In the genomic region with DNA sequence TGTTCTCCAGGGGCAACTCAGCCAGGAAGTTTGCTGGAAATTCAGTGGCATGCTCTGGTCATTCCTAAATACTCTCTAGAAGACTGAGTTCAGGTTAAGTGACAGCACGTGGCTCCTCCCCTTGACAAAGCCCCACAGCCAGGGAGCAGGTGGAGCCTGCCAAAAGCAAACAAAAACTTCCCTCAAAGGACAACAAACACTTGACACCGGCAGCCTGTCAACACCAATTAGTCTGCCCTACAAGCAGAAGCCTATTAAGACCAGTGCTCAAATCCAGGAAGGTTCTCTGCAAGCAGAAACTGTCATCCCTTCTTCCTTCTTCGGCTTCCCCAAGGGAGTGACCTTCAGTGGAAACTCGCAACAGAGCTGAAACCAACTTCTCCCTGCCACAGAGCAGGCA, we compare ENCODE assay signal across 11 cellular contexts. TPM values are rescaled to one million over a fixed set of nuclear protein-coding genes. Genes with fewer than 3 reads are reported as not detected.
DNase-seq lines count a peak whose midpoint lies in the region; ATAC-seq and TF ChIP-seq lines count a peak whose summit lies in the region.
"Had no signal": no experiment of that assay in that cellular context is flagged by ENCODE, and none has a peak within 500 bp of the region (broad histone marks: within the 10 kb centered on the region; RNA-seq: fewer than 3 reads in every experiment).

No MANE protein-coding gene starts in this region.

- H3K27ac ChIP-seq in BLaER1 treated with 17β-estradiol and CSF1 and Interleukin-3, amounts not matched to agents 10 nM and 100 nM = no peak overlapping the region
- H3K27ac ChIP-seq in right atrium auricular region = peak overlapping the region; percentile 16 to 37
- H3K27ac ChIP-seq: RWPE1 had no signal

- DNase-seq in NCI-H1105 (lab: John Stamatoyannopoulos, UW) (peak; percentile 68), NCI-H774 (lab: John Stamatoyannopoulos, UW) (peak; percentile 88), right atrium auricular region (ENCODE audit: low spot score) (no peak)
- DNase-seq in NK-92 treated with Interleukin-12 subunit alpha and Interleukin-12 subunit beta, amount 100 ng/mL, for 24 hours (lab: John Stamatoyannopoulos, UW) = no peak
- DNase-seq in activated CD4-positive, CD25-positive, alpha-beta regulatory T cell treated with anti-CD3 and anti-CD28 coated beads, Interleukin-2, amount 50 U/mL, for 72 hours = no peak
- no peak for DNase-seq in stimulated activated naive CD8-positive, alpha-beta T cell treated with anti-CD3 and anti-CD28 coated beads, Interleukin-15, Interleukin-2, amounts not matched to agents 100 U/mL and 50 U/mL, for 24 hours
- DNase-seq: activated CD8-positive, alpha-beta memory T cell treated with anti-CD3 and anti-CD28 coated beads for 24 hours; stimulated activated CD4-positive, alpha-beta T cell treated with anti-CD3 and anti-CD28 coated beads, Interleukin-4, amount 100 ng/mL, for 1 hour had no signal

- peak overlapping the region in 10 of 11 experiments; percentile 0 to 45 (median 20); a peak in 13 of 22 replicates for H3K4me2 ChIP-seq in BLaER1 treated with 17β-estradiol and CSF1 and Interleukin-3, amounts not matched to agents 10 nM and 100 nM

- H4K20me1 ChIP-seq in BLaER1 treated with 17β-estradiol and CSF1 and Interleukin-3, amounts not matched to agents 10 nM and 100 nM = peaks cover 16 to 63% (median 49%) of the 10 kb centered on the region in 11 experiments

- H3K9ac ChIP-seq in BLaER1 treated with 17β-estradiol and CSF1 and Interleukin-3, amounts not matched to agents 10 nM and 100 nM = no peak overlapping the region

- H3K27me3 ChIP-seq in BLaER1 treated with 17β-estradiol and CSF1 and Interleukin-3, amounts not matched to agents 10 nM and 100 nM = no peaks in the 10 kb centered on the region
- no peaks in the 10 kb centered on the region for H3K27me3 ChIP-seq in right atrium auricular region

- peaks cover 12 to 38% (median 25%) of the 10 kb centered on the region in 11 experiments; a peak in 20 of 22 replicates for H3K36me3 ChIP-seq in BLaER1 treated with 17β-estradiol and CSF1 and Interleukin-3, amounts not matched to agents 10 nM and 100 nM
- H3K36me3 ChIP-seq in right atrium auricular region = no peaks in the 10 kb centered on the region

- H3K9me3 ChIP-seq in BLaER1 treated with 17β-estradiol and CSF1 and Interleukin-3, amounts not matched to agents 10 nM and 100 nM (replicated peaks in 1 of 11) = peaks cover 0 to 5% (median 0%) of the 10 kb centered on the region in 11 experiments; a peak in 3 of 22 replicates
- no peaks in the 10 kb centered on the region for H3K9me3 ChIP-seq in right atrium auricular region

- ATAC-seq in stimulated activated naive CD8-positive, alpha-beta T cell treated with anti-CD3 and anti-CD28 coated beads, Interleukin-15, Interleukin-2, amounts not matched to agents 100 U/mL and 50 U/mL, for 24 hours = no peak
- no peak for ATAC-seq in HG02870 (IDR thresholded peaks at IDR 0.05; ENCODE audit: unreplicated experiment)

- no peak overlapping the region for H3K4me3 ChIP-seq in BLaER1 treated with 17β-estradiol and CSF1 and Interleukin-3, amounts not matched to agents 10 nM and 100 nM
- no peak overlapping the region for H3K4me3 ChIP-seq in right atrium auricular region

- TF ChIP-seq CTCF in right atrium auricular region (IDR thresholded peaks at IDR 0.05) = no peak

- H3K4me1 ChIP-seq in BLaER1 treated with 17β-estradiol and CSF1 and Interleukin-3, amounts not matched to agents 10 nM and 100 nM = peaks cover 25 to 39% (median 32%) of the 10 kb centered on the region in 10 experiments
- peaks cover 0 to 28% of the 10 kb centered on the region in 2 donors for H3K4me1 ChIP-seq in right atrium auricular region

RNA-seq across cellular contexts. Expression of gene MEX3B, which starts 5.0 kb away (rescaled TPM):
- 1 to 10 TPM; 1.9 to 2.4 TPM for total RNA-seq in right atrium auricular region

Comparison
In these comparisons a context has a peak if more than half of its experiments do, and no peak if none do; other contexts are left out.
1. H3K27ac ChIP-seq: peak in right atrium auricular region (2 of 2); none in BLaER1 treated with 17β-estradiol and CSF1 and Interleukin-3, amounts not matched to agents 10 nM and 100 nM (0 of 11).
2. DNase-seq: peak in NCI-H1105 (single experiment) and NCI-H774 (single experiment); none in right atrium auricular region (single experiment), NK-92 treated with Interleukin-12 subunit alpha and Interleukin-12 subunit beta, amount 100 ng/mL, for 24 hours (single experiment), activated CD4-positive, CD25-positive, alpha-beta regulatory T cell treated with anti-CD3 and anti-CD28 coated beads, Interleukin-2, amount 50 U/mL, for 72 hours (single experiment) and stimulated activated naive CD8-positive, alpha-beta T cell treated with anti-CD3 and anti-CD28 coated beads, Interleukin-15, Interleukin-2, amounts not matched to agents 100 U/mL and 50 U/mL, for 24 hours (single experiment).